In the genomic region with DNA sequence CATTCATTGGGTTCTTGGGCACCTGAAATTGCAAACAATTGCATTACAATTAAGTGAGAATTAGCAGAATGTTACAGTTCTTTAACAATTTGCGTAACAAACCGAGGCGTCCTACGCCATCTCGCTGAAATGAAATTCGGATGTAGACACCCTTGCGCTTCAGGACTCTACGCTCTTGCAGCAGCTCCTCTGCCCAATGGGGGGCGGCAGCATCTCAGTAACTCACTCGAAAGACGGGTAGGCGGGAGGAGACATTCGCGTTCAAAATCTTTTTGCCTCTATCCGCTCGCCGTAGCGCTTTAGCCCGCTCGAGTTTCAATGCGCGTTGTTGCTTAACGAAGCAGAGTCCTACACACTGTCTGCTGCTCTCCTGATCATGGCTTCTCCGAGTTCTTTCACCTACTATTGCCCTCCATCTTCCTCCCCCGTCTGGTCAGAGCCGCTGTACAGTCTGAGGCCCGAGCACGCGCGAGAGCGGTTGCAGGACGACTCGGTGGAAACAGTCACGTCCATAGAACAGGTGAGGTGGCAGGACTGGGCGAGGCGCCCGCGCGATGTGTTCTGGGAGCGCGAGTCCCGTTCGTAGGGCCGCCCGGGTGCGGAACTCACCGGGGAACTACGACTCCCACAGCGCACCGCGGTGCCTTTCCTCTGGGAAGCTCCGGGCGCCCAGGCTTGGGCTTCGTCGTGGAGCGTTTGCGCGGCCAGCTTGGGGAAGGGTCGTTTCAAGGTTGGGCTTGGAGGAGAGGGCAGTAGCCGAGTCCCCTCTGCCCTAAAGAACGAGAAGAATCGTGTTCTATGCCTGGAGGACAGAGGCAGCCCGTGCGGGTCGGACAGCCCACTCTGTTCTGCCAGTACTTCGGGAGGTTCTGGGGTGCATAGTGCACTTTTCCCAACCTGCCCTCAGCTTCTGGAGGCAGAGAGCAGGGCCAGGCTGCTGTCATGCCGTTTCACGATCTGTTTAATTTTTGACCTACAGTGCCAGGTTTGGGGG, we compare ENCODE assay signal across 8 cellular contexts. TPM values are rescaled to one million over a fixed set of nuclear protein-coding genes. Genes with fewer than 3 reads are reported as not detected.
DNase-seq lines count a peak whose midpoint lies in the region; ATAC-seq, FAIRE-seq and TF ChIP-seq lines count a peak whose summit lies in the region.

A gene with protein sequence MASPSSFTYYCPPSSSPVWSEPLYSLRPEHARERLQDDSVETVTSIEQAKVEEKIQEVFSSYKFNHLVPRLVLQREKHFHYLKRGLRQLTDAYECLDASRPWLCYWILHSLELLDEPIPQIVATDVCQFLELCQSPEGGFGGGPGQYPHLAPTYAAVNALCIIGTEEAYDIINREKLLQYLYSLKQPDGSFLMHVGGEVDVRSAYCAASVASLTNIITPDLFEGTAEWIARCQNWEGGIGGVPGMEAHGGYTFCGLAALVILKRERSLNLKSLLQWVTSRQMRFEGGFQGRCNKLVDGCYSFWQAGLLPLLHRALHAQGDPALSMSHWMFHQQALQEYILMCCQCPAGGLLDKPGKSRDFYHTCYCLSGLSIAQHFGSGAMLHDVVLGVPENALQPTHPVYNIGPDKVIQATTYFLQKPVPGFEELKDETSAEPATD (plus strand): TSS at position 318 of the 994 bp plus-strand sequence. CDS start 59 bp downstream, at position 377.

- peak within 1 kb of the TSS; percentile 84 for H3K18ac ChIP-seq in H1 (ENCODE audit: extremely low read depth, low read length)

- peak; percentile 73 for FAIRE-seq in H1 (lab: Jason Lieb, UNC)

- TF ChIP-seq EP300 in H1 (IDR thresholded peaks at IDR 0.05; ENCODE audit: borderline replicate concordance in 1 of 2, low read depth in 2 of 2, low read length in 2 of 2): no peak

- 0 out of 2 replicates have a peak, but pooled peaks cover 2% of the 10 kb centered on the region for H3K79me1 ChIP-seq in H1 (ENCODE audit: low read depth, low read length)

- intact Hi-C loops in Caco-2 (cut with micrococcal nuclease; ENCODE audit: unreplicated experiment): loop anchor here (1.0 to 5.0 kb wide), 4 partner anchors 33 to 175 kb away; a partner anchor contains a TSS

- no peak within 1 kb of the TSS; the same call in 1 of the 2 replicates for H2AK5ac ChIP-seq in H1 (ENCODE audit: low read depth, low read length)

- H3K4me3 ChIP-seq in Caco-2 (ENCODE audit: low read depth, low read length): peak within 1 kb of the TSS; percentile 80
- peak within 1 kb of the TSS; percentile 55 to 75 (median 74) for H3K4me3 ChIP-seq in H1 (ENCODE audit: extremely low read depth in 1 of 4, insufficient read depth in 2 of 4, low read depth in 3 of 4, low read length in 4 of 4)

- DNase-seq in Caco-2 (peak; percentile 95 to 96), HT1080 (ENCODE audit: low read depth) (peak; percentile 94), NOMO-1 (lab: John Stamatoyannopoulos, UW; ENCODE audit: unreplicated experiment in 2 of 2) (peak; percentile 98), H1 (ENCODE audit: low read depth in 1 of 2, low spot score in 2 of 2) (peak; percentile 90 to 95), memory B cell (ENCODE audit: low spot score in 2 of 2) (peak; percentile 87 to 88)
- DNase-seq in activated CD8-positive, alpha-beta memory T cell treated with anti-CD3 and anti-CD28 coated beads for 4 hours (ENCODE audit: low read depth in 2 of 2): peak; percentile 84 to 88
- peak; percentile 79 for DNase-seq in stimulated activated CD8-positive, alpha-beta memory T cell treated with anti-CD3 and anti-CD28 coated beads, Interleukin-12 subunit alpha, Interleukin-12 subunit beta, amount 100 ng/mL, for 24 hours (ENCODE audit: extremely low read depth)

- H3K4me1 Mint-ChIP-seq in Caco-2 (ENCODE audit: low read depth, unreplicated experiment) (peaks cover 20% of the 10 kb centered on the region), memory B cell (peaks cover 23% of the 10 kb centered on the region)

- peak within 1 kb of the TSS; percentile 60 to 89 (median 71) for H3K9ac ChIP-seq in H1 (replicated peaks in 1 of 4; ENCODE audit: extremely low read depth in 1 of 4, low read depth in 3 of 4, low read length in 3 of 4)

- peak within 1 kb of the TSS; percentile 90 for H4K91ac ChIP-seq in H1 (replicated peaks; ENCODE audit: insufficient read length, low read length)

- H3K4me1 ChIP-seq in Caco-2: no peaks in the 10 kb centered on the region
- H3K4me1 ChIP-seq in H1 (replicated peaks in 1 of 4; ENCODE audit: control insufficient read depth in 3 of 4, insufficient read depth in 4 of 4, low read length in 3 of 4): peaks cover 0 to 2% (median 0%) of the 10 kb centered on the region in 4 experiments; a peak in 2 of 7 replicates

- peak within 1 kb of the TSS; percentile 99 for H4K5ac ChIP-seq in H1 (ENCODE audit: insufficient read length, low read depth, low read length)

- no peaks in the 10 kb centered on the region for H3K36me3 Mint-ChIP-seq in Caco-2 (ENCODE audit: insufficient read depth, unreplicated experiment)
- no peaks in the 10 kb centered on the region for H3K36me3 Mint-ChIP-seq in memory B cell

- H3K23ac ChIP-seq in H1 (ENCODE audit: insufficient read length): no peak within 1 kb of the TSS

- no peaks in the 10 kb centered on the region for H4K20me1 ChIP-seq in H1 (replicated peaks in 1 of 2; ENCODE audit: control insufficient read depth in 1 of 2, insufficient read depth in 2 of 2, low read length in 2 of 2)

- BruUV-seq in Caco-2 (replicated peaks; lab: Mats Ljungman, UMichigan): TSS peak; percentile 91

- peaks cover 4% of the 10 kb centered on the region; the same call in 1 of the 2 replicates for H3K23me2 ChIP-seq in H1 (ENCODE audit: low read depth, low read length)

- peak within 1 kb of the TSS; percentile 74 to 86 for H3K4me2 ChIP-seq in H1 (ENCODE audit: insufficient read depth in 1 of 2, low read depth in 2 of 2, low read length in 2 of 2)

- peak within 1 kb of the TSS; percentile 51; the same call in 1 of the 2 replicates for H4K8ac ChIP-seq in H1 (ENCODE audit: extremely low read depth, insufficient read depth, low read length)

- TF ChIP-seq RAD21 in H1 (IDR thresholded peaks at IDR 0.05 in 1 of 2, conservative IDR thresholded peaks at IDR 0.05 in 1 of 2; ENCODE audit: low read depth in 2 of 2, low read length in 2 of 2): peak; percentile 84 to 87

- peak within 1 kb of the TSS; percentile 23 for H2BK15ac ChIP-seq in H1 (ENCODE audit: low read length)

- no peaks in the 10 kb centered on the region for H3K27me3 ChIP-seq in Caco-2 (replicated peaks; ENCODE audit: control insufficient read depth, insufficient read depth, low read length)
- no peaks in the 10 kb centered on the region; a peak in 2 of 7 replicates for H3K27me3 ChIP-seq in H1 (replicated peaks in 1 of 4; ENCODE audit: control insufficient read depth in 3 of 4, extremely low read depth in 1 of 4, insufficient read depth in 3 of 4, low read length in 3 of 4)

- CTCF ChIA-PET in Caco-2 (lab: Charles Lee): interaction anchor here (0.6 to 2.9 kb wide), 9 partner anchors 12 to 444 kb away, joined by 3 to 45 read pairs (median 6); no protein-coding TSS in a partner anchor
- CTCF ChIA-PET in H1 (lab: Charles Lee; ENCODE audit: partially characterized antibody): interaction anchor here (0.6 to 4.4 kb wide), 25 partner anchors 12 to 766 kb away, joined by 3 to 45 read pairs (median 4); a partner anchor contains a TSS

- H3K27ac Mint-ChIP-seq in Caco-2 (ENCODE audit: unreplicated experiment): peak within 1 kb of the TSS; percentile 99
- H3K27ac Mint-ChIP-seq in memory B cell: peak within 1 kb of the TSS; percentile 81

- POLR2A ChIA-PET in Caco-2 (lab: Charles Lee) (interaction anchor here (0.6 to 1.5 kb wide), 4 partner anchors 12 to 116 kb away, joined by 3 to 15 read pairs (median 4); a partner anchor contains a TSS), H1 (lab: Charles Lee; ENCODE audit: partially characterized antibody) (interaction anchor here (0.5 to 2.9 kb wide), 17 partner anchors 8 to 116 kb away, joined by 3 to 17 read pairs (median 4); a partner anchor contains a TSS)

- peak in 1 of 2 experiments; percentile 69; a peak in 2 of 3 replicates for TF ChIP-seq POLR2A in H1 (IDR thresholded peaks at IDR 0.05; ENCODE audit: control extremely low read depth in 1 of 2, low read depth in 2 of 2, low read length in 2 of 2)

- ATAC-seq in GM21360 (IDR thresholded peaks at IDR 0.05; ENCODE audit: unreplicated experiment) (peak; percentile 87), memory B cell (ENCODE audit: low read depth) (peak; percentile 90)

- H2BK20ac ChIP-seq in H1 (ENCODE audit: low read length): peak within 1 kb of the TSS; percentile 63; the same call in 1 of the 2 replicates

- H3K4me3 Mint-ChIP-seq in Caco-2 (ENCODE audit: unreplicated experiment) (peak within 1 kb of the TSS; percentile 98), memory B cell (peak within 1 kb of the TSS; percentile 94)

- H3K9me3 Mint-ChIP-seq in Caco-2 (ENCODE audit: unreplicated experiment): no peaks in the 10 kb centered on the region
- H3K9me3 Mint-ChIP-seq in memory B cell: no peaks in the 10 kb centered on the region

- H3K4ac ChIP-seq in H1 (replicated peaks; ENCODE audit: insufficient read length, low read depth, low read length): no peak within 1 kb of the TSS

- peaks cover 0 to 19% of the 10 kb centered on the region in 2 experiments; a peak in 2 of 4 replicates for H3K79me2 ChIP-seq in H1 (ENCODE audit: control insufficient read depth in 1 of 2, insufficient read depth in 2 of 2, low read length in 2 of 2)

- no peak within 1 kb of the TSS for H2BK120ac ChIP-seq in H1 (replicated peaks; ENCODE audit: low read depth, low read length)

- H3K9me3 ChIP-seq in Caco-2: no peaks in the 10 kb centered on the region
- H3K9me3 ChIP-seq in H1 (ENCODE audit: insufficient read depth in 2 of 2, low read depth in 1 of 2, low read length in 1 of 2): no peaks in the 10 kb centered on the region

- TF ChIP-seq CTCF in Caco-2 (IDR thresholded peaks at IDR 0.05; ENCODE audit: insufficient read depth in 1 of 2, low read depth in 1 of 2, low read length in 1 of 2, severe bottlenecking in 1 of 2, unreplicated experiment in 1 of 2) (peak; percentile 69 to 88), H1 (IDR thresholded peaks at IDR 0.05; ENCODE audit: control extremely low read depth in 1 of 3, insufficient read depth in 1 of 3, low read depth in 1 of 3, low read length in 3 of 3) (peak; percentile 77 to 93 (median 85))

- peak within 1 kb of the TSS; percentile 84; the same call in 1 of the 2 replicates for H2AFZ ChIP-seq in H1 (ENCODE audit: low read length)

- peak within 1 kb of the TSS; percentile 42; the same call in 1 of the 2 replicates for H3K27ac ChIP-seq in H1 (ENCODE audit: low read depth, low read length)

- H3K14ac ChIP-seq in H1 (ENCODE audit: insufficient read length): no peak within 1 kb of the TSS

- H3K27me3 Mint-ChIP-seq in Caco-2 (ENCODE audit: insufficient read depth, unreplicated experiment): no peaks in the 10 kb centered on the region
- H3K27me3 Mint-ChIP-seq in memory B cell: peaks cover 6% of the 10 kb centered on the region

- 2% methylated on average over 68 of the region's 68 CpGs; no CpG with 5 or more reads in 1 of the 2 experiments for WGBS in H1 (ENCODE audit: extremely low coverage in 1 of 2, insufficient coverage in 1 of 2, insufficient read length in 1 of 2, insufficient replicate concordance in 2 of 2, low coverage in 1 of 2, low lambda C conversion rate in 2 of 2, missing lambda C conversion rate in 1 of 2), 2 experiments

- no peak within 1 kb of the TSS for H2BK12ac ChIP-seq in H1 (ENCODE audit: low read depth, low read length)

- peak within 1 kb of the TSS; percentile 90 for H3K56ac ChIP-seq in H1 (replicated peaks; ENCODE audit: insufficient read length, low read depth, low read length)

- peak within 1 kb of the TSS; percentile 94 for H2BK5ac ChIP-seq in H1 (ENCODE audit: low read depth, low read length)

- H3K36me3 ChIP-seq in Caco-2 (ENCODE audit: control insufficient read depth, insufficient read depth, low read length) (no peaks in the 10 kb centered on the region), H1 (ENCODE audit: control insufficient read depth in 2 of 4, insufficient read depth in 4 of 4, low read length in 3 of 4) (no peaks in the 10 kb centered on the region)

RNA-seq across cellular contexts. Expression of the gene that starts here (rescaled TPM):
- 20.6 and 21.2 TPM in 2 replicates for total RNA-seq in Caco-2 (2022)
- total RNA-seq in HT1080 (2014; rRNA removed; shearing (Covaris generic)): 12.0 and 17.2 TPM in 2 replicates
- 13.0 and 14.0 TPM in 2 replicates for polyA plus RNA-seq in HT1080 (2015; cell fraction: cytosol; rRNA removed)
- 24.8 and 31.2 TPM in 2 replicates for polyA plus RNA-seq in HT1080 (2015; cell fraction: nucleus; rRNA removed)
- 13.8 and 16.0 TPM in 2 replicates for total RNA-seq in H1 (2021; fragmentation: NEBNext Ultra II Directional; extraction: Animal tissue kit (Norgen Biotek cat#: 25700))
- polyA plus RNA-seq in H1 (2011; rRNA removed): 19.3 and 20.7 TPM in 2 replicates
- 21.8 TPM for polyA plus RNA-seq in H1 (2011; cell fraction: cytosol; rRNA removed)
- 30.2 TPM for polyA plus RNA-seq in H1 (2011; cell fraction: nucleus; rRNA removed)
- 12.4 to 17.8 TPM (median 16.1 TPM) in 4 replicates for polyA plus RNA-seq in H1 (2012, experiment 1 of 2)
- polyA plus RNA-seq in H1 (2012, experiment 2 of 2): 16.3 TPM
- 9.0 TPM for polyA plus RNA-seq in H1 (2013, experiment 1 of 2)
- polyA plus RNA-seq in H1 (2013, experiment 2 of 2): 8.3 TPM
- 30.5 and 33.3 TPM in 2 replicates for polyA minus RNA-seq in H1 (2011; rRNA and poly(A)+ RNA removed)
- 21.4 TPM for polyA minus RNA-seq in H1 (2011; cell fraction: cytosol; rRNA and poly(A)+ RNA removed)
- polyA minus RNA-seq in H1 (2011; cell fraction: nucleus; rRNA and poly(A)+ RNA removed): 22.4 TPM

Comparison
In these comparisons a context has a peak if more than half of its experiments do, and no peak if none do; other contexts are left out.
1. Peak in every context shown above with its lines: DNase-seq, ATAC-seq, H3K4me3 ChIP-seq and H3K27ac ChIP-seq.